In the genomic region with DNA sequence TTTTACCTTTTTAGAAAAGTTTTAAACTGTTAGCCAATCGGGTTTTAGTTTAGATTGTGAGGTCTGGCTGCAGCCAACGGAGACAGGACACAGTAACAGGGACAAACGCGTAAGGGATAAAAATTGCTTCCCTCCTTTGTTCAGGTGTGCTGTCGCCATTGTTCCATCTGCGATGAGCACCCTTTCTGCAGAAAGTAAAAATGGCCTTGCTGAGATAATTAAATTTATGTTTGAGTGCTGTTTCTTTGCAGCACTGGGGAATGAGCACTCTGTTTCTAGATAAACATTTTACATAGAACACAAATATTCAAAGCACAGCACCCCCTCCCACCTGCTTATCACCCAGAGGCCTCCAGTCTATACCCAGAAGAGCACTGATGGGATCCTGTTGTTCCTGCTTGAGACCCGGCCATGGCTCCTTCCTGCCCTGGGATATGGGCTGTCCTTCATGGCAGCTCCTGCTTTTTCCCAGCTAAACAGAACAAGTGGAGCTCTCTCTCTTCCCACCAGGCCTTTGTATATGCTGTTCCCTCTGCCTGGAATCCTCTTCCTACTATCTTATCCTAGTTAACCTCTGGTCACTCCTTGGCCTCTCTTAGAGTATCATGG, we compare ENCODE assay signal across 19 cellular contexts. TPM values are rescaled to one million over a fixed set of nuclear protein-coding genes. Genes with fewer than 3 reads are reported as not detected.
DNase-seq lines count a peak whose midpoint lies in the region; ATAC-seq and TF ChIP-seq lines count a peak whose summit lies in the region.
"Had no signal": no experiment of that assay in that cellular context is flagged by ENCODE, and none has a peak within 500 bp of the region (broad histone marks: within the 10 kb centered on the region; RNA-seq: fewer than 3 reads in every experiment).

No MANE protein-coding gene starts in this region.

- no peak for ATAC-seq in Right ventricle myocardium inferior
- ATAC-seq in activated T-helper 17 cell treated with anti-CD3 and anti-CD28 coated beads, Interleukin-2, amount 50 U/mL, for 72 hours (replicated peaks): no peak
- no peak for ATAC-seq in lower lobe of right lung
- ATAC-seq in GM21360 (IDR thresholded peaks at IDR 0.05; ENCODE audit: unreplicated experiment): no peak
- ATAC-seq: A549 had no signal

- H3K27ac Mint-ChIP-seq in activated T-helper 17 cell treated with anti-CD3 and anti-CD28 coated beads, Interleukin-2, amount 50 U/mL, for 72 hours: peak overlapping the region; percentile 25
- H3K27ac Mint-ChIP-seq: CD4-positive, alpha-beta memory T cell; HFFc6; IgD-negative memory B cell had no signal

- no peak overlapping the region for H3K4me3 Mint-ChIP-seq in activated T-helper 17 cell treated with anti-CD3 and anti-CD28 coated beads, Interleukin-2, amount 50 U/mL, for 72 hours
- H3K4me3 Mint-ChIP-seq: CD14-positive monocyte, HFFc6 had no signal

- DNase-seq in Right ventricle myocardium inferior (ENCODE audit: missing footprints): peak; percentile 5
- DNase-seq in left ventricle myocardium inferior: no peak
- DNase-seq in lower lobe of right lung: peak; percentile 3
- no peak for DNase-seq in NCI-H2171 (lab: John Stamatoyannopoulos, UW)
- DNase-seq in T-helper 1 cell: no peak
- DNase-seq: CD4-positive, alpha-beta memory T cell; DMS153; DMS79; GDM1; GM23248; HFFc6 had no signal

- no peaks in the 10 kb centered on the region for H3K36me3 ChIP-seq in left ventricle myocardium inferior
- H3K36me3 ChIP-seq in lower lobe of right lung: no peaks in the 10 kb centered on the region
- H3K36me3 ChIP-seq: BLaER1, HAP-1 had no signal

- peaks cover 4% of the 10 kb centered on the region for H3K9me3 Mint-ChIP-seq in activated T-helper 17 cell treated with anti-CD3 and anti-CD28 coated beads, Interleukin-2, amount 50 U/mL, for 72 hours

- intact Hi-C loops in Right ventricle myocardium inferior (cut with DNase I) (no loop called here), left ventricle myocardium inferior (cut with micrococcal nuclease) (no loop called here), lower lobe of right lung (cut with DNase I) (no loop called here)

- H3K9me3 ChIP-seq in left ventricle myocardium inferior (replicated peaks) (peaks cover 20% of the 10 kb centered on the region), lower lobe of right lung (peaks cover 10% of the 10 kb centered on the region)
- H3K9me3 ChIP-seq: HAP-1 had no signal

- H3K27me3 ChIP-seq in left ventricle myocardium inferior (ENCODE audit: low read depth) (no peaks in the 10 kb centered on the region), lower lobe of right lung (ENCODE audit: low read depth) (no peaks in the 10 kb centered on the region)
- H3K27me3 ChIP-seq: BLaER1 had no signal

- H3K4me3 ChIP-seq in left ventricle myocardium inferior (no peak overlapping the region), lower lobe of right lung (no peak overlapping the region)
- H3K4me3 ChIP-seq: A549, BLaER1, GM23248, HAP-1 had no signal

- H3K4me1 ChIP-seq in left ventricle myocardium inferior: peaks cover 40% of the 10 kb centered on the region
- peaks cover 17% of the 10 kb centered on the region for H3K4me1 ChIP-seq in lower lobe of right lung

- peaks cover 10% of the 10 kb centered on the region for H3K4me1 Mint-ChIP-seq in activated T-helper 17 cell treated with anti-CD3 and anti-CD28 coated beads, Interleukin-2, amount 50 U/mL, for 72 hours

- no peaks in the 10 kb centered on the region for H3K36me3 Mint-ChIP-seq in activated T-helper 17 cell treated with anti-CD3 and anti-CD28 coated beads, Interleukin-2, amount 50 U/mL, for 72 hours (ENCODE audit: low read depth)
- H3K36me3 Mint-ChIP-seq: IgD-negative memory B cell had no signal

- no peak for TF ChIP-seq CTCF in left ventricle myocardium inferior (IDR thresholded peaks at IDR 0.05; ENCODE audit: borderline replicate concordance)
- TF ChIP-seq CTCF in lower lobe of right lung (IDR thresholded peaks at IDR 0.05): no peak

- H3K27ac ChIP-seq in left ventricle myocardium inferior (replicated peaks): no peak overlapping the region
- H3K27ac ChIP-seq in lower lobe of right lung: no peak overlapping the region
- H3K27ac ChIP-seq: 22Rv1, A549, BLaER1, GM23248 had no signal

- no peaks in the 10 kb centered on the region for H3K27me3 Mint-ChIP-seq in activated T-helper 17 cell treated with anti-CD3 and anti-CD28 coated beads, Interleukin-2, amount 50 U/mL, for 72 hours
- H3K27me3 Mint-ChIP-seq: CD4-positive, alpha-beta memory T cell; IgD-negative memory B cell had no signal

RNA-seq across cellular contexts. Expression of gene CELSR1, which starts 34.3 kb away (rescaled TPM):
- total RNA-seq in Right ventricle myocardium inferior (8.4 TPM), left ventricle myocardium inferior (8.9 TPM), lower lobe of right lung (51.8 TPM)
- under 1 TPM; 0.32 to 0.48 TPM for total RNA-seq in activated T-helper 17 cell treated with anti-CD3 and anti-CD28 coated beads, Interleukin-2, amount 50 U/mL, for 72 hours

RNA-seq across cellular contexts. Expression of gene GRAMD4, which starts 48.4 kb away (rescaled TPM):
- 80.0 TPM for total RNA-seq in Right ventricle myocardium inferior
- 77.6 TPM for total RNA-seq in left ventricle myocardium inferior
- total RNA-seq in activated T-helper 17 cell treated with anti-CD3 and anti-CD28 coated beads, Interleukin-2, amount 50 U/mL, for 72 hours: 10 to 100 TPM; 23.6 to 51.0 TPM
- total RNA-seq in lower lobe of right lung: 58.1 TPM

Comparison
In these comparisons a context has a peak if more than half of its experiments do, and no peak if none do; other contexts are left out.
1. DNase-seq: peak in Right ventricle myocardium inferior (single experiment) and lower lobe of right lung (single experiment); none in left ventricle myocardium inferior (single experiment), NCI-H2171 (single experiment) and T-helper 1 cell (0 of 5).